Comparison of ENCODE assay signal across 17 cellular contexts in the genomic region with DNA sequence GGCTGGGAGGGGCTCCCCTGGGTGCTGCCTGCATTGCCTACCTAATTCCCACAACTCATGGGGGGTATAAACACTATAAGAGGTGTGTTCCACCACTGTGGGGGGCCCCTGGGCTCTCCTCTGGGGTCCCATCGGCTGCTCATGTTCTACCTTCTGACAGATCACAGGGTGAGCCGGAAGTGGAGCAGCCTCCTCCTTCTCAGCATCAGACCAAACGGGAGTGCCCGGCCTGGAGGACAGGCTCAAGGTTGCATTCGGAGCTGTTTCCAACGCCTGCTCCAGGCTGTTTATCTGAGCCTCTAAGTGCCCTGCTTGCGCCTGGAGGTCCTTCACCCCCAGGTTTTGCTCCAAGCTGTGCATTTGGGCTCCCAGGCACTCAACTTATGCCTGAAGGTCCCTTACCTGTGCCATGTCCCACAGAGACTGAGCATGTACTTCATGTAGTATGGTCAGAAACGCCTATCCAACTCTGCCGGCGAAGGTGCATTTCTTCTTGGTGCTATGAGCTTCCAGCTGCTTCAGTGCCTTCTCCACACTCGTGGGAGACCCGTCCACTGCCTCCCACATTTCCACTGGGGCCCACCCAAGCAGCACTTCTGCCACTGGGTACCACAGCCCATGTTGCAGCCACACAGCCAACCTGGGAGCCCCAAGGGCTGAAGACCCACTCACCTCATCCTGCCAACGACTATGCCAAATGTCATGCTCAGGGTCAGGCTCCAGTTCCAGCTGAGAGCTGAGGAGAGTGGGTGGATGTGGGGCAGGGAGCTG.
"Had no signal": no experiment of that assay in that cellular context is flagged by ENCODE, and none has a peak within 500 bp of the region (broad histone marks: within the 10 kb centered on the region; RNA-seq: fewer than 3 reads in every experiment).

No MANE protein-coding gene starts in this region.

- FAIRE-seq: endothelial cell of umbilical vein had no signal

- DNase-seq: activated CD4-positive, alpha-beta T cell treated with anti-CD3 and anti-CD28 coated beads, Interleukin-2, amount 50 U/mL, for 1 hour; activated CD8-positive, alpha-beta memory T cell treated with anti-CD3 and anti-CD28 coated beads for 24 hours; activated gamma-delta T cell treated with Interleukin-2 at 50 U/mL for 16 hours; brain microvascular endothelial cell; cortex of kidney; effector CD8-positive, alpha-beta T cell; foreskin keratinocyte; glutamatergic neuron; lower lobe of right lung; ovary; stimulated activated CD4-positive, alpha-beta T cell treated with anti-CD3 and anti-CD28 coated beads, Interleukin-12 subunit alpha, Interleukin-12 subunit beta, amount 100 ng/mL, for 4 hours; stimulated activated CD4-positive, alpha-beta T cell treated with anti-CD3 and anti-CD28 coated beads, Interleukin-2, amount 100 ng/mL, for 24 hours; tibial artery had no signal

- H3K27ac ChIP-seq: brain microvascular endothelial cell, foreskin keratinocyte, lower lobe of right lung, neural progenitor cell, ovary, tibial artery, vagina had no signal

- ATAC-seq: foreskin keratinocyte; stimulated activated memory B cell treated with anti-CD40 and anti-IgM and Interleukin-4, amounts not matched to agents 10 μg/mL and 1 μg/mL and 100 μg/mL, for 72 hours had no signal

- H3K4me1 ChIP-seq: foreskin keratinocyte, lower lobe of right lung, neural progenitor cell, tibial artery, vagina had no signal

- H3K4me3 ChIP-seq: lower lobe of right lung, neural progenitor cell, ovary, tibial artery, vagina had no signal

- H3K9ac ChIP-seq: neural progenitor cell had no signal

- H3K36me3 ChIP-seq: brain microvascular endothelial cell, lower lobe of right lung, neural progenitor cell, ovary, tibial artery, vagina had no signal

- H3K9me3 ChIP-seq: lower lobe of right lung, ovary, tibial artery, vagina had no signal
